ENCODE assay signal across 8 cellular contexts in genomic region chr3:177193706-177194268, GRCh38. TPM values are rescaled to one million over a fixed set of nuclear protein-coding genes. Genes with fewer than 3 reads are reported as not detected.
DNase-seq lines count a peak whose midpoint lies in the region; ATAC-seq, FAIRE-seq and TF ChIP-seq lines count a peak whose summit lies in the region.

No MANE protein-coding gene starts in this region.

- H3K27ac ChIP-seq in left ventricle myocardium inferior (replicated peaks) (peak overlapping the region; percentile 98), heart right ventricle (peak overlapping the region in 5 of 10 donors; percentile 29 to 99 (median 98)), kidney (ENCODE audit: low read depth in 2 of 2, low read length in 2 of 2) (no peak overlapping the region), transverse colon (peak overlapping the region; percentile 99 to 100 (median 100)), adrenal gland (peak overlapping the region in 1 of 5 donors; percentile 34), uterus (no peak overlapping the region)

- no peaks in the 10 kb centered on the region for H3K27me3 ChIP-seq in left ventricle myocardium inferior (ENCODE audit: low read depth)
- H3K27me3 ChIP-seq in heart right ventricle = no peaks in the 10 kb centered on the region
- no peaks in the 10 kb centered on the region for H3K27me3 ChIP-seq in transverse colon
- no peaks in the 10 kb centered on the region for H3K27me3 ChIP-seq in adrenal gland
- H3K27me3 ChIP-seq in uterus = no peaks in the 10 kb centered on the region

- 64 to 71% methylated on average over 8 of the region's 8 CpGs for WGBS in heart right ventricle, 2 donors
- 58 to 68% methylated on average over 8 of the region's 8 CpGs for WGBS in transverse colon (ENCODE audit: low coverage in 1 of 2), 2 donors
- 73 to 82% (median 80%) methylated on average over 8 of the region's 8 CpGs for WGBS in adrenal gland, 4 donors

- FAIRE-seq in kidney (lab: Jason Lieb, UNC) = no peak

- no peak for DNase-seq in left ventricle myocardium inferior
- DNase-seq in heart right ventricle = no peak
- peak; percentile 22 for DNase-seq in activated CD8-positive, alpha-beta memory T cell treated with anti-CD3 and anti-CD28 coated beads, Interleukin-2, amount 50 U/mL, for 48 hours
- DNase-seq in kidney = no peak
- no peak for DNase-seq in transverse colon
- no peak for DNase-seq in adrenal gland
- DNase-seq in uterus = no peak

- H3K9me3 ChIP-seq in left ventricle myocardium inferior (replicated peaks) (no peaks in the 10 kb centered on the region), heart right ventricle (peaks cover 0 to 3% (median 0%) of the 10 kb centered on the region in 11 donors), kidney (ENCODE audit: control insufficient read depth in 1 of 2, low read length in 2 of 2) (no peaks in the 10 kb centered on the region), transverse colon (no peaks in the 10 kb centered on the region), adrenal gland (replicated peaks in 1 of 3) (no peaks in the 10 kb centered on the region), uterus (no peaks in the 10 kb centered on the region)

- no peak for TF ChIP-seq CTCF in left ventricle myocardium inferior (IDR thresholded peaks at IDR 0.05; ENCODE audit: borderline replicate concordance)
- TF ChIP-seq CTCF in heart right ventricle (IDR thresholded peaks at IDR 0.05) = no peak
- no peak for TF ChIP-seq CTCF in kidney (IDR thresholded peaks at IDR 0.05; ENCODE audit: borderline replicate concordance, extremely low read depth, insufficient read depth)
- TF ChIP-seq CTCF in transverse colon (IDR thresholded peaks at IDR 0.05) = no peak
- TF ChIP-seq CTCF in adrenal gland (IDR thresholded peaks at IDR 0.05) = no peak
- no peak for TF ChIP-seq CTCF in uterus (IDR thresholded peaks at IDR 0.05)

- TF ChIP-seq POLR2A in transverse colon (IDR thresholded peaks at IDR 0.05) = no peak
- TF ChIP-seq POLR2A in adrenal gland (IDR thresholded peaks at IDR 0.05) = no peak
- no peak for TF ChIP-seq POLR2A in uterus (IDR thresholded peaks at IDR 0.05)

- H3K36me3 ChIP-seq in left ventricle myocardium inferior (no peaks in the 10 kb centered on the region), heart right ventricle (no peaks in the 10 kb centered on the region), kidney (ENCODE audit: control insufficient read depth in 1 of 2, insufficient read depth in 2 of 2, low read length in 2 of 2) (no peaks in the 10 kb centered on the region), transverse colon (no peaks in the 10 kb centered on the region), adrenal gland (replicated peaks in 1 of 2) (no peaks in the 10 kb centered on the region), uterus (no peaks in the 10 kb centered on the region)

- intact Hi-C loops in left ventricle myocardium inferior (cut with micrococcal nuclease) (no loop called here), heart right ventricle (cut with DNase I) (loop anchor here in 9 of 10 donors (2.0 to 10.0 kb wide), 9 partner anchors 69 to 1131 kb away; no protein-coding TSS in a partner anchor), kidney (cut with DNase I) (loop anchor here (10.0 kb wide), 2 partner anchors 149 to 1131 kb away; no protein-coding TSS in a partner anchor), transverse colon (cut with DNase I; ENCODE audit: low total_unique reads) (no loop called here), adrenal gland (cut with DNase I) (loop anchor here (10.0 kb wide), 1 partner anchor 139 kb away; no protein-coding TSS in a partner anchor), uterus (cut with DNase I; ENCODE audit: low total_unique reads) (no loop called here)

- H3K9ac ChIP-seq in kidney (ENCODE audit: low read length in 2 of 2) = no peak overlapping the region

- in situ Hi-C loops in transverse colon (cut with MboI; ENCODE audit: low pct_ligation_motif_present in 1 of 4, low pct_unique_long_range_greater_than_20kb in 1 of 4, low sequenced_read_pairs in 3 of 4) = loop anchor here in 3 of 4 donors (10.0 to 25.0 kb wide), 5 partner anchors 131 to 401 kb away; no protein-coding TSS in a partner anchor

- H3K4me1 ChIP-seq in left ventricle myocardium inferior (peaks cover 58% of the 10 kb centered on the region), heart right ventricle (peaks cover 0 to 70% (median 40%) of the 10 kb centered on the region in 9 donors), kidney (ENCODE audit: control insufficient read depth in 1 of 2, insufficient read depth in 1 of 2, low read depth in 1 of 2, low read length in 2 of 2) (peaks cover 5 to 29% of the 10 kb centered on the region in 2 donors), transverse colon (peaks cover 16 to 49% (median 34%) of the 10 kb centered on the region in 4 donors), adrenal gland (replicated peaks in 1 of 2) (peaks cover 15 to 42% of the 10 kb centered on the region in 2 donors), uterus (peaks cover 0 to 6% of the 10 kb centered on the region in 2 donors)

- TF ChIP-seq EP300 in transverse colon (IDR thresholded peaks at IDR 0.05; ENCODE audit: low read depth) = no peak

- ATAC-seq in heart right ventricle (no peak), GM21723 (IDR thresholded peaks at IDR 0.05; ENCODE audit: unreplicated experiment) (no peak)

- peak overlapping the region; percentile 87 for H3K4me3 ChIP-seq in left ventricle myocardium inferior
- peak overlapping the region in 3 of 10 donors; percentile 82 to 84 (median 83) for H3K4me3 ChIP-seq in heart right ventricle
- peak overlapping the region; percentile 74 to 87 for H3K4me3 ChIP-seq in kidney (ENCODE audit: low read length in 2 of 2)
- no peak overlapping the region for H3K4me3 ChIP-seq in transverse colon
- H3K4me3 ChIP-seq in adrenal gland = peak overlapping the region in 1 of 4 donors; percentile 98
- H3K4me3 ChIP-seq in uterus = no peak overlapping the region

RNA-seq across cellular contexts. Expression of gene TBL1XR1, which starts 3.5 kb away (rescaled TPM):
- total RNA-seq in left ventricle myocardium inferior (102 TPM), heart right ventricle (100 to 1,000 TPM in 8 of 10 donors, 10 to 100 TPM in 2; 79.6 to 184 (median 129) TPM), kidney (205 TPM), transverse colon (100 to 1,000 TPM in 1 of 4 donors, 10 to 100 TPM in 3; 39.4 to 131 (median 68.1) TPM), adrenal gland (100 to 1,000 TPM in 6 of 8 donors, 10 to 100 TPM in 2; 74.0 to 258 (median 115) TPM), uterus (100 to 1,000 TPM in 2 of 4 donors, 10 to 100 TPM in 2; 55.6 to 281 (median 102) TPM)
- polyA plus RNA-seq in heart right ventricle (10 to 100 TPM; 25.7 to 33.6 TPM), kidney (ENCODE audit: insufficient read depth, low read depth, low replicate concordance) (31.3 TPM), adrenal gland (10 to 100 TPM; 17.5 to 50.2 (median 21.8) TPM)

Comparison
In these comparisons a context has a peak if more than half of its experiments do, and no peak if none do; other contexts are left out.
1. intact Hi-C loops: an anchor here in heart right ventricle (2.0 to 10.0 kb wide), kidney (10.0 kb wide) and adrenal gland (10.0 kb wide); none called in left ventricle myocardium inferior, transverse colon and uterus.
2. H3K27ac ChIP-seq: peak in left ventricle myocardium inferior (single experiment) and transverse colon (4 of 4); none in kidney (0 of 2) and uterus (0 of 2).
3. H3K4me3 ChIP-seq: peak in left ventricle myocardium inferior (single experiment) and kidney (2 of 2); none in transverse colon (0 of 4) and uterus (0 of 2).